1 cellular context compared by ENCODE assay signal in genomic region chr11:72012897-72013721, GRCh38.
TF ChIP-seq lines count a peak whose summit lies in the region.

No MANE protein-coding gene starts in this region.

TF ChIP-seq in K562, 482 proteins besides CTCF, POLR2A, EP300 and RAD21 (continued from another document):
- TF ChIP-seq RREB1 (CRISPR knock-in tag; IDR thresholded peaks at IDR 0.05) (no peak), ZNF398 (CRISPR knock-in tag; IDR thresholded peaks at IDR 0.05) (no peak), RBM22 (IDR thresholded peaks at IDR 0.05; ENCODE audit: low read depth, low read length, poor library complexity, severe bottlenecking) (peak; percentile 31)
TF ChIP-seq in K562: peak in this region for 2.
